In genomic region chr7:44565097-44565794, GRCh38 we compare ENCODE assay signal across 9 cellular contexts. TPM values are rescaled to one million over a fixed set of nuclear protein-coding genes. Genes with fewer than 3 reads are reported as not detected.
DNase-seq lines count a peak whose midpoint lies in the region; ATAC-seq, FAIRE-seq and TF ChIP-seq lines count a peak whose summit lies in the region.
"Had no signal": no experiment of that assay in that cellular context is flagged by ENCODE, and none has a peak within 500 bp of the region (broad histone marks: within the 10 kb centered on the region; RNA-seq: fewer than 3 reads in every experiment).

No MANE protein-coding gene starts in this region.

- peaks cover 66% of the 10 kb centered on the region for H3K36me3 Mint-ChIP-seq in activated B cell treated with CpG ODN at 0.5 μM for 24 hours (ENCODE audit: low read depth)

- ATAC-seq in activated B cell treated with CpG ODN at 0.5 μM for 24 hours (ENCODE audit: low read depth) (peak; percentile 98), HG03521 (IDR thresholded peaks at IDR 0.05; ENCODE audit: unreplicated experiment) (no peak)

- no peak for FAIRE-seq in kidney (lab: Jason Lieb, UNC)

- no peaks in the 10 kb centered on the region for H3K27me3 Mint-ChIP-seq in activated B cell treated with CpG ODN at 0.5 μM for 24 hours

- H3K9me3 ChIP-seq in breast epithelium (no peaks in the 10 kb centered on the region), kidney (ENCODE audit: control insufficient read depth in 1 of 2, low read length in 2 of 2) (no peaks in the 10 kb centered on the region)

- H3K4me1 Mint-ChIP-seq in activated B cell treated with CpG ODN at 0.5 μM for 24 hours, result no peaks in the 10 kb centered on the region

- no peak overlapping the region for H3K4me3 ChIP-seq in breast epithelium
- H3K4me3 ChIP-seq in kidney (ENCODE audit: low read length in 2 of 2), result no peak overlapping the region

- TF ChIP-seq POLR2A in breast epithelium (IDR thresholded peaks at IDR 0.05), result no peak

- H3K9ac ChIP-seq in kidney (ENCODE audit: low read length in 2 of 2), result no peak overlapping the region

- intact Hi-C loops in activated B cell treated with CpG ODN at 0.5 μM for 24 hours (cut with micrococcal nuclease), result loop anchor here (1.0 to 2.0 kb wide), 4 partner anchors 74 to 484 kb away; partner anchors contain the start of gene NUDCD3
- intact Hi-C loops in breast epithelium (cut with DNase I; ENCODE audit: low total_unique reads), result loop anchor here (10.0 kb wide), 1 partner anchor 1080 kb away; no protein-coding TSS in a partner anchor
- intact Hi-C loops in kidney (cut with DNase I), result no loop called here

- H3K27ac Mint-ChIP-seq in activated B cell treated with CpG ODN at 0.5 μM for 24 hours, result peak overlapping the region; percentile 50

- no peaks in the 10 kb centered on the region for H3K27me3 ChIP-seq in breast epithelium

- peak; percentile 54 for DNase-seq in DMS153 treated with DMSO at 0.1 percent for 48 hours (lab: John Stamatoyannopoulos, UW; ENCODE audit: unreplicated experiment)
- peak; percentile 28 for DNase-seq in GOT3 (lab: John Stamatoyannopoulos, UW)
- peak; percentile 51 for DNase-seq in NCI-H1694 (lab: John Stamatoyannopoulos, UW)
- DNase-seq in activated B cell treated with CpG ODN at 0.5 μM for 24 hours, result peak; percentile 63
- DNase-seq in breast epithelium (ENCODE audit: low spot score in 2 of 2), result peak; percentile 52 to 79
- peak; percentile 83 for DNase-seq in kidney
- DNase-seq in stimulated activated CD4-positive, alpha-beta T cell treated with anti-CD3 and anti-CD28 coated beads, Interleukin-2, amount 100 ng/mL, for 24 hours, result peak; percentile 72

- TF ChIP-seq CTCF in activated B cell treated with CpG ODN at 0.5 μM for 24 hours (IDR thresholded peaks at IDR 0.05) (peak; percentile 55), breast epithelium (IDR thresholded peaks at IDR 0.05) (peak; percentile 88 to 95 (median 93)), kidney (IDR thresholded peaks at IDR 0.05; ENCODE audit: borderline replicate concordance, extremely low read depth, insufficient read depth) (peak; percentile 92)

- POLR2A ChIA-PET in activated B cell treated with CpG ODN at 0.5 μM for 24 hours (lab: Charles Lee), result interaction anchor here (0.5 to 2.4 kb wide), 7 partner anchors 9 to 282 kb away, joined by 3 to 17 read pairs (median 5); partner anchors contain the start of genes DDX56, H2AZ2, NUDCD3 and OGDH

- CTCF ChIA-PET in activated B cell treated with CpG ODN at 0.5 μM for 24 hours (lab: Charles Lee), result interaction anchor here (0.6 to 3.1 kb wide), 20 partner anchors 9 to 571 kb away, joined by 3 to 23 read pairs (median 4); partner anchors contain the start of genes DDX56, H2AZ2, NUDCD3 and TMED4

- H3K36me3 ChIP-seq in breast epithelium, result peaks cover 11% of the 10 kb centered on the region
- H3K36me3 ChIP-seq in kidney (ENCODE audit: control insufficient read depth in 1 of 2, insufficient read depth in 2 of 2, low read length in 2 of 2), result peaks cover 39 to 49% of the 10 kb centered on the region in 2 donors

- H3K4me3 Mint-ChIP-seq in activated B cell treated with CpG ODN at 0.5 μM for 24 hours, result no peak overlapping the region

- no peaks in the 10 kb centered on the region for H3K9me3 Mint-ChIP-seq in activated B cell treated with CpG ODN at 0.5 μM for 24 hours

- H3K27ac ChIP-seq in breast epithelium, result no peak overlapping the region
- H3K27ac ChIP-seq in kidney (ENCODE audit: low read depth in 2 of 2, low read length in 2 of 2), result no peak overlapping the region

- H3K4me1 ChIP-seq in breast epithelium, result no peaks in the 10 kb centered on the region
- H3K4me1 ChIP-seq in kidney (ENCODE audit: control insufficient read depth in 1 of 2, insufficient read depth in 1 of 2, low read depth in 1 of 2, low read length in 2 of 2), result peaks cover 0 to 12% of the 10 kb centered on the region in 2 donors

RNA-seq across cellular contexts. Expression of gene DDX56, which starts 8.5 kb away (rescaled TPM):
- total RNA-seq in activated B cell treated with CpG ODN at 0.5 μM for 24 hours (92.6 and 99.7 TPM in 2 replicates), breast epithelium (10 to 100 TPM; 48.6 to 61.9 (median 61.8) TPM), kidney (62.0 TPM)
- 83.6 TPM for polyA plus RNA-seq in kidney (ENCODE audit: insufficient read depth, low read depth, low replicate concordance)

RNA-seq across cellular contexts. Expression of gene TMED4, which starts 16.8 kb away (rescaled TPM):
- total RNA-seq in activated B cell treated with CpG ODN at 0.5 μM for 24 hours (61.7 and 70.1 TPM in 2 replicates), breast epithelium (100 to 1,000 TPM; 143 to 208 (median 171) TPM), kidney (105 TPM)
- 138 TPM for polyA plus RNA-seq in kidney (ENCODE audit: insufficient read depth, low read depth, low replicate concordance)

RNA-seq across cellular contexts. Expression of gene NPC1L1, which starts 24.1 kb away (rescaled TPM):
- not detected in 2 replicates for total RNA-seq in activated B cell treated with CpG ODN at 0.5 μM for 24 hours
- under 1 TPM; 0.16 to 0.33 (median 0.29) TPM for total RNA-seq in breast epithelium
- 0.88 TPM for total RNA-seq in kidney
- polyA plus RNA-seq in kidney (ENCODE audit: insufficient read depth, low read depth, low replicate concordance), result 2.4 TPM
- total RNA-seq: T-helper 1 cell treated with Interleukin-12 subunit alpha and Interleukin-12 subunit beta and Interleukin-4 antibody, amounts not matched to agents 30 ng/mL and 1 ng/mL, for 36 hours had no signal

RNA-seq across cellular contexts. Expression of gene OGDH, which starts 41.2 kb away (rescaled TPM):
- total RNA-seq in activated B cell treated with CpG ODN at 0.5 μM for 24 hours (79.5 and 81.7 TPM in 2 replicates), breast epithelium (10 to 100 TPM; 45.7 to 67.5 (median 46.2) TPM), kidney (132 TPM)
- 108 TPM for polyA plus RNA-seq in kidney (ENCODE audit: insufficient read depth, low read depth, low replicate concordance)

Comparison
In these comparisons a context has a peak if more than half of its experiments do, and no peak if none do; other contexts are left out.
1. DNase-seq: peak in every context shown above with its lines; median percentile 83 in kidney; 72 in stimulated activated CD4-positive, alpha-beta T cell treated with anti-CD3 and anti-CD28 coated beads, Interleukin-2, amount 100 ng/mL, for 24 hours; 66 in breast epithelium; 63 in activated B cell treated with CpG ODN at 0.5 μM for 24 hours; 54 in DMS153 treated with DMSO at 0.1 percent for 48 hours; 51 in NCI-H1694; 28 in GOT3.